ENCODE assay signal across 1 cellular context in genomic region chr19:48469056-48469881, GRCh38.
TF ChIP-seq lines count a peak whose summit lies in the region.

TSS of gene CYTH2 (plus strand) at chr19:48469369. CDS start at chr19:48469508, 139 bp downstream.

TF ChIP-seq in HEK293, 187 proteins besides CTCF, POLR2A, EP300 and RAD21 (continued from another document and continues in another):
- TF ChIP-seq, protein P1, sequence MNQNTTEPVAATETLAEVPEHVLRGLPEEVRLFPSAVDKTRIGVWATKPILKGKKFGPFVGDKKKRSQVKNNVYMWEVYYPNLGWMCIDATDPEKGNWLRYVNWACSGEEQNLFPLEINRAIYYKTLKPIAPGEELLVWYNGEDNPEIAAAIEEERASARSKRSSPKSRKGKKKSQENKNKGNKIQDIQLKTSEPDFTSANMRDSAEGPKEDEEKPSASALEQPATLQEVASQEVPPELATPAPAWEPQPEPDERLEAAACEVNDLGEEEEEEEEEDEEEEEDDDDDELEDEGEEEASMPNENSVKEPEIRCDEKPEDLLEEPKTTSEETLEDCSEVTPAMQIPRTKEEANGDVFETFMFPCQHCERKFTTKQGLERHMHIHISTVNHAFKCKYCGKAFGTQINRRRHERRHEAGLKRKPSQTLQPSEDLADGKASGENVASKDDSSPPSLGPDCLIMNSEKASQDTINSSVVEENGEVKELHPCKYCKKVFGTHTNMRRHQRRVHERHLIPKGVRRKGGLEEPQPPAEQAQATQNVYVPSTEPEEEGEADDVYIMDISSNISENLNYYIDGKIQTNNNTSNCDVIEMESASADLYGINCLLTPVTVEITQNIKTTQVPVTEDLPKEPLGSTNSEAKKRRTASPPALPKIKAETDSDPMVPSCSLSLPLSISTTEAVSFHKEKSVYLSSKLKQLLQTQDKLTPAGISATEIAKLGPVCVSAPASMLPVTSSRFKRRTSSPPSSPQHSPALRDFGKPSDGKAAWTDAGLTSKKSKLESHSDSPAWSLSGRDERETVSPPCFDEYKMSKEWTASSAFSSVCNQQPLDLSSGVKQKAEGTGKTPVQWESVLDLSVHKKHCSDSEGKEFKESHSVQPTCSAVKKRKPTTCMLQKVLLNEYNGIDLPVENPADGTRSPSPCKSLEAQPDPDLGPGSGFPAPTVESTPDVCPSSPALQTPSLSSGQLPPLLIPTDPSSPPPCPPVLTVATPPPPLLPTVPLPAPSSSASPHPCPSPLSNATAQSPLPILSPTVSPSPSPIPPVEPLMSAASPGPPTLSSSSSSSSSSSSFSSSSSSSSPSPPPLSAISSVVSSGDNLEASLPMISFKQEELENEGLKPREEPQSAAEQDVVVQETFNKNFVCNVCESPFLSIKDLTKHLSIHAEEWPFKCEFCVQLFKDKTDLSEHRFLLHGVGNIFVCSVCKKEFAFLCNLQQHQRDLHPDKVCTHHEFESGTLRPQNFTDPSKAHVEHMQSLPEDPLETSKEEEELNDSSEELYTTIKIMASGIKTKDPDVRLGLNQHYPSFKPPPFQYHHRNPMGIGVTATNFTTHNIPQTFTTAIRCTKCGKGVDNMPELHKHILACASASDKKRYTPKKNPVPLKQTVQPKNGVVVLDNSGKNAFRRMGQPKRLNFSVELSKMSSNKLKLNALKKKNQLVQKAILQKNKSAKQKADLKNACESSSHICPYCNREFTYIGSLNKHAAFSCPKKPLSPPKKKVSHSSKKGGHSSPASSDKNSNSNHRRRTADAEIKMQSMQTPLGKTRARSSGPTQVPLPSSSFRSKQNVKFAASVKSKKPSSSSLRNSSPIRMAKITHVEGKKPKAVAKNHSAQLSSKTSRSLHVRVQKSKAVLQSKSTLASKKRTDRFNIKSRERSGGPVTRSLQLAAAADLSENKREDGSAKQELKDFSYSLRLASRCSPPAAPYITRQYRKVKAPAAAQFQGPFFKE (tag by site-specific recombination; IDR thresholded peaks at IDR 0.05; ENCODE audit: borderline replicate concordance), result no peak
- no peak for TF ChIP-seq ZNF704 (tag by site-specific recombination; IDR thresholded peaks at IDR 0.05)
- TF ChIP-seq TRIM28 (IDR thresholded peaks at IDR 0.05; ENCODE audit: borderline replicate concordance, low read length), result no peak
- TF ChIP-seq ZNF335 (tag by site-specific recombination; conservative IDR thresholded peaks at IDR 0.05), result peak; percentile 87
- no peak for TF ChIP-seq ZNF221 (tag by site-specific recombination; IDR thresholded peaks at IDR 0.05; ENCODE audit: borderline replicate concordance)
- TF ChIP-seq GFI1B (tag by site-specific recombination; IDR thresholded peaks at IDR 0.05), result no peak
- no peak for TF ChIP-seq ZNF423 (tag by site-specific recombination; IDR thresholded peaks at IDR 0.05)
- TF ChIP-seq ZNF10 (tag by site-specific recombination; IDR thresholded peaks at IDR 0.05), result 0 out of 2 replicates have a peak, but pooled peaks have one; percentile 27
- TF ChIP-seq ZNF426 (tag by site-specific recombination; IDR thresholded peaks at IDR 0.05), result no peak
- TF ChIP-seq YY1 (tag by site-specific recombination; IDR thresholded peaks at IDR 0.05), result peak; percentile 69; the same call in 1 of the 2 replicates
- peak; percentile 58 for TF ChIP-seq ZNF341 (tag by site-specific recombination; IDR thresholded peaks at IDR 0.05; ENCODE audit: low read depth)
- TF ChIP-seq, protein P2, sequence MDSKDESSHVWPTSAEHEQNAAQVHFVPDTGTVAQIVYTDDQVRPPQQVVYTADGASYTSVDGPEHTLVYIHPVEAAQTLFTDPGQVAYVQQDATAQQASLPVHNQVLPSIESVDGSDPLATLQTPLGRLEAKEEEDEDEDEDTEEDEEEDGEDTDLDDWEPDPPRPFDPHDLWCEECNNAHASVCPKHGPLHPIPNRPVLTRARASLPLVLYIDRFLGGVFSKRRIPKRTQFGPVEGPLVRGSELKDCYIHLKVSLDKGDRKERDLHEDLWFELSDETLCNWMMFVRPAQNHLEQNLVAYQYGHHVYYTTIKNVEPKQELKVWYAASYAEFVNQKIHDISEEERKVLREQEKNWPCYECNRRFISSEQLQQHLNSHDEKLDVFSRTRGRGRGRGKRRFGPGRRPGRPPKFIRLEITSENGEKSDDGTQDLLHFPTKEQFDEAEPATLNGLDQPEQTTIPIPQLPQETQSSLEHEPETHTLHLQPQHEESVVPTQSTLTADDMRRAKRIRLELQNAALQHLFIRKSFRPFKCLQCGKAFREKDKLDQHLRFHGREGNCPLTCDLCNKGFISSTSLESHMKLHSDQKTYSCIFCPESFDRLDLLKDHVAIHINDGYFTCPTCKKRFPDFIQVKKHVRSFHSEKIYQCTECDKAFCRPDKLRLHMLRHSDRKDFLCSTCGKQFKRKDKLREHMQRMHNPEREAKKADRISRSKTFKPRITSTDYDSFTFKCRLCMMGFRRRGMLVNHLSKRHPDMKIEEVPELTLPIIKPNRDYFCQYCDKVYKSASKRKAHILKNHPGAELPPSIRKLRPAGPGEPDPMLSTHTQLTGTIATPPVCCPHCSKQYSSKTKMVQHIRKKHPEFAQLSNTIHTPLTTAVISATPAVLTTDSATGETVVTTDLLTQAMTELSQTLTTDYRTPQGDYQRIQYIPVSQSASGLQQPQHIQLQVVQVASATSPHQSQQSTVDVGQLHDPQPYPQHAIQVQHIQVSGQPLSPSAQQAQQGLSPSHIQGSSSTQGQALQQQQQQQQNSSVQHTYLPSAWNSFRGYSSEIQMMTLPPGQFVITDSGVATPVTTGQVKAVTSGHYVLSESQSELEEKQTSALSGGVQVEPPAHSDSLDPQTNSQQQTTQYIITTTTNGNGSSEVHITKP (tag by site-specific recombination; IDR thresholded peaks at IDR 0.05), result peak; percentile 94
- no peak for TF ChIP-seq BCL11B (tag by site-specific recombination; IDR thresholded peaks at IDR 0.05; ENCODE audit: low read depth)
- 0 out of 2 replicates have a peak, but pooled peaks have one; percentile 21 for TF ChIP-seq SCRT2 (tag by site-specific recombination; IDR thresholded peaks at IDR 0.05)
- 0 out of 2 replicates have a peak, but pooled peaks have one; percentile 15 for TF ChIP-seq ZBTB20 (tag by site-specific recombination; IDR thresholded peaks at IDR 0.05)
- TF ChIP-seq ZNF518A (tag by site-specific recombination; conservative IDR thresholded peaks at IDR 0.05; ENCODE audit: low read depth), result 0 out of 2 replicates have a peak, but pooled peaks have one; percentile 18
- TF ChIP-seq, protein P3, sequence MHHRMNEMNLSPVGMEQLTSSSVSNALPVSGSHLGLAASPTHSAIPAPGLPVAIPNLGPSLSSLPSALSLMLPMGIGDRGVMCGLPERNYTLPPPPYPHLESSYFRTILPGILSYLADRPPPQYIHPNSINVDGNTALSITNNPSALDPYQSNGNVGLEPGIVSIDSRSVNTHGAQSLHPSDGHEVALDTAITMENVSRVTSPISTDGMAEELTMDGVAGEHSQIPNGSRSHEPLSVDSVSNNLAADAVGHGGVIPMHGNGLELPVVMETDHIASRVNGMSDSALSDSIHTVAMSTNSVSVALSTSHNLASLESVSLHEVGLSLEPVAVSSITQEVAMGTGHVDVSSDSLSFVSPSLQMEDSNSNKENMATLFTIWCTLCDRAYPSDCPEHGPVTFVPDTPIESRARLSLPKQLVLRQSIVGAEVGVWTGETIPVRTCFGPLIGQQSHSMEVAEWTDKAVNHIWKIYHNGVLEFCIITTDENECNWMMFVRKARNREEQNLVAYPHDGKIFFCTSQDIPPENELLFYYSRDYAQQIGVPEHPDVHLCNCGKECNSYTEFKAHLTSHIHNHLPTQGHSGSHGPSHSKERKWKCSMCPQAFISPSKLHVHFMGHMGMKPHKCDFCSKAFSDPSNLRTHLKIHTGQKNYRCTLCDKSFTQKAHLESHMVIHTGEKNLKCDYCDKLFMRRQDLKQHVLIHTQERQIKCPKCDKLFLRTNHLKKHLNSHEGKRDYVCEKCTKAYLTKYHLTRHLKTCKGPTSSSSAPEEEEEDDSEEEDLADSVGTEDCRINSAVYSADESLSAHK (tag by site-specific recombination; IDR thresholded peaks at IDR 0.05), result peak; percentile 48; the same call in 1 of the 2 replicates
- TF ChIP-seq ZSCAN23 (tag by site-specific recombination; IDR thresholded peaks at IDR 0.05), result 0 out of 2 replicates have a peak, but pooled peaks have one; percentile 21
- peak; percentile 94 for TF ChIP-seq SP3 (tag by site-specific recombination; IDR thresholded peaks at IDR 0.05)
- no peak for TF ChIP-seq ZNF548 (tag by site-specific recombination; IDR thresholded peaks at IDR 0.05)
- TF ChIP-seq ZNF792 (tag by site-specific recombination; IDR thresholded peaks at IDR 0.05), result no peak
- no peak for TF ChIP-seq ZNF747 (tag by site-specific recombination; IDR thresholded peaks at IDR 0.05)
- peak; percentile 73 for TF ChIP-seq KLF8 (tag by site-specific recombination; IDR thresholded peaks at IDR 0.05)
- TF ChIP-seq ZNF324 (tag by site-specific recombination; IDR thresholded peaks at IDR 0.05), result 0 out of 2 replicates have a peak, but pooled peaks have one; percentile 30
- TF ChIP-seq, protein P4, sequence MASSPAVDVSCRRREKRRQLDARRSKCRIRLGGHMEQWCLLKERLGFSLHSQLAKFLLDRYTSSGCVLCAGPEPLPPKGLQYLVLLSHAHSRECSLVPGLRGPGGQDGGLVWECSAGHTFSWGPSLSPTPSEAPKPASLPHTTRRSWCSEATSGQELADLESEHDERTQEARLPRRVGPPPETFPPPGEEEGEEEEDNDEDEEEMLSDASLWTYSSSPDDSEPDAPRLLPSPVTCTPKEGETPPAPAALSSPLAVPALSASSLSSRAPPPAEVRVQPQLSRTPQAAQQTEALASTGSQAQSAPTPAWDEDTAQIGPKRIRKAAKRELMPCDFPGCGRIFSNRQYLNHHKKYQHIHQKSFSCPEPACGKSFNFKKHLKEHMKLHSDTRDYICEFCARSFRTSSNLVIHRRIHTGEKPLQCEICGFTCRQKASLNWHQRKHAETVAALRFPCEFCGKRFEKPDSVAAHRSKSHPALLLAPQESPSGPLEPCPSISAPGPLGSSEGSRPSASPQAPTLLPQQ (tag by site-specific recombination; IDR thresholded peaks at IDR 0.05), result peak; percentile 78
- TF ChIP-seq ZNF76 (tag by site-specific recombination; IDR thresholded peaks at IDR 0.05; ENCODE audit: borderline replicate concordance, low read depth), result no peak
- TF ChIP-seq PBX3 (CRISPR knock-in tag; IDR thresholded peaks at IDR 0.05), result peak; percentile 87
- TF ChIP-seq GLI2 (tag by site-specific recombination; IDR thresholded peaks at IDR 0.05; ENCODE audit: borderline replicate concordance, low read depth), result no peak
- TF ChIP-seq, protein P5, sequence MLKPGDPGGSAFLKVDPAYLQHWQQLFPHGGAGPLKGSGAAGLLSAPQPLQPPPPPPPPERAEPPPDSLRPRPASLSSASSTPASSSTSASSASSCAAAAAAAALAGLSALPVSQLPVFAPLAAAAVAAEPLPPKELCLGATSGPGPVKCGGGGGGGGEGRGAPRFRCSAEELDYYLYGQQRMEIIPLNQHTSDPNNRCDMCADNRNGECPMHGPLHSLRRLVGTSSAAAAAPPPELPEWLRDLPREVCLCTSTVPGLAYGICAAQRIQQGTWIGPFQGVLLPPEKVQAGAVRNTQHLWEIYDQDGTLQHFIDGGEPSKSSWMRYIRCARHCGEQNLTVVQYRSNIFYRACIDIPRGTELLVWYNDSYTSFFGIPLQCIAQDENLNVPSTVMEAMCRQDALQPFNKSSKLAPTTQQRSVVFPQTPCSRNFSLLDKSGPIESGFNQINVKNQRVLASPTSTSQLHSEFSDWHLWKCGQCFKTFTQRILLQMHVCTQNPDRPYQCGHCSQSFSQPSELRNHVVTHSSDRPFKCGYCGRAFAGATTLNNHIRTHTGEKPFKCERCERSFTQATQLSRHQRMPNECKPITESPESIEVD (tag by site-specific recombination; IDR thresholded peaks at IDR 0.05), result no peak
- no peak for TF ChIP-seq ZBTB48 (tag by site-specific recombination; IDR thresholded peaks at IDR 0.05)
- TF ChIP-seq KLF16 (tag by site-specific recombination; IDR thresholded peaks at IDR 0.05), result peak; percentile 81
- no peak for TF ChIP-seq ZNF354C (tag by site-specific recombination; IDR thresholded peaks at IDR 0.05; ENCODE audit: borderline replicate concordance, low read depth)
- no peak for TF ChIP-seq TCF7L2 (IDR thresholded peaks at IDR 0.05; ENCODE audit: borderline replicate concordance, low read depth, low read length)
